8 cellular contexts compared by ENCODE assay signal in genomic region chrX:7146703-7147430, GRCh38. TPM values are rescaled to one million over a fixed set of nuclear protein-coding genes. Genes with fewer than 3 reads are reported as not detected.
DNase-seq lines count a peak whose midpoint lies in the region; ATAC-seq and TF ChIP-seq lines count a peak whose summit lies in the region.

No MANE protein-coding gene starts in this region.

- CTCF ChIA-PET in GM10248 (lab: Yijun Ruan, JAX) = interaction anchor here (2.0 kb wide), 1 partner anchor 17 kb away, joined by 5 read pairs; no protein-coding TSS in a partner anchor

- no peak overlapping the region for H3K27ac ChIP-seq in iPS-20b (ENCODE audit: low read length)

- H3K4me3 ChIP-seq in adipocyte (ENCODE audit: low read length) = peak overlapping the region; percentile 89
- H3K4me3 ChIP-seq in iPS-20b (ENCODE audit: low read length) = peak overlapping the region; percentile 95

- POLR2A ChIA-PET in GM10248 (lab: Yijun Ruan, JAX) = interaction anchor here (1.7 kb wide), 1 partner anchor 36 kb away, joined by 7 read pairs; no protein-coding TSS in a partner anchor

- H3K36me3 Mint-ChIP-seq in stimulated activated effector memory CD8-positive, alpha-beta T cell treated with anti-CD3 and anti-CD28 coated beads, Interleukin-12 subunit alpha, Interleukin-12 subunit beta, amount 100 ng/mL, for 72 hours = peaks cover 25% of the 10 kb centered on the region

- H3K9me3 ChIP-seq in adipocyte (ENCODE audit: control insufficient read depth, low read length) (no peaks in the 10 kb centered on the region), iPS-20b (ENCODE audit: insufficient read depth, low read depth, low read length) (no peaks in the 10 kb centered on the region)

- H3K9me3 Mint-ChIP-seq in stimulated activated effector memory CD8-positive, alpha-beta T cell treated with anti-CD3 and anti-CD28 coated beads, Interleukin-12 subunit alpha, Interleukin-12 subunit beta, amount 100 ng/mL, for 72 hours = no peaks in the 10 kb centered on the region

- peak overlapping the region; percentile 85 for H3K27ac Mint-ChIP-seq in stimulated activated effector memory CD8-positive, alpha-beta T cell treated with anti-CD3 and anti-CD28 coated beads, Interleukin-12 subunit alpha, Interleukin-12 subunit beta, amount 100 ng/mL, for 72 hours

- TF ChIP-seq CTCF in GM10248 (IDR thresholded peaks at IDR 0.05; ENCODE audit: control extremely low read depth, extremely low read depth, low read depth, missing control alignments) = no peak

- H3K4me1 Mint-ChIP-seq in stimulated activated effector memory CD8-positive, alpha-beta T cell treated with anti-CD3 and anti-CD28 coated beads, Interleukin-12 subunit alpha, Interleukin-12 subunit beta, amount 100 ng/mL, for 72 hours = peaks cover 7% of the 10 kb centered on the region

- H3K9ac ChIP-seq in adipocyte (ENCODE audit: low read length) = peak overlapping the region; percentile 95
- peak overlapping the region; percentile 64; the same call in 1 of the 2 replicates for H3K9ac ChIP-seq in iPS-20b (ENCODE audit: low read depth, low read length)

- H3K4me1 ChIP-seq in adipocyte (ENCODE audit: control insufficient read depth, insufficient read depth, low read length) = peaks cover 14% of the 10 kb centered on the region
- no peaks in the 10 kb centered on the region for H3K4me1 ChIP-seq in iPS-20b (ENCODE audit: insufficient read depth, low read length)

- DNase-seq in GM10248 (ENCODE audit: extremely low spot score) (peak; percentile 26), adipocyte (ENCODE audit: low read depth) (no peak), mesenteric fat pad (ENCODE audit: low spot score) (no peak), islet precursor cell (no peak)
- peak in 1 of 2 donors; percentile 1 for DNase-seq in stimulated activated effector memory CD8-positive, alpha-beta T cell treated with anti-CD3 and anti-CD28 coated beads, Interleukin-12 subunit alpha, Interleukin-12 subunit beta, amount 100 ng/mL, for 72 hours (ENCODE audit: low spot score in 2 of 2)

- peak overlapping the region; percentile 71 for H3K4me3 Mint-ChIP-seq in stimulated activated effector memory CD8-positive, alpha-beta T cell treated with anti-CD3 and anti-CD28 coated beads, Interleukin-12 subunit alpha, Interleukin-12 subunit beta, amount 100 ng/mL, for 72 hours

- ATAC-seq in GM21390 (IDR thresholded peaks at IDR 0.05; ENCODE audit: unreplicated experiment) (peak; percentile 20), HG03571 (IDR thresholded peaks at IDR 0.05; ENCODE audit: unreplicated experiment) (peak; percentile 11)
- ATAC-seq in stimulated activated effector memory CD8-positive, alpha-beta T cell treated with anti-CD3 and anti-CD28 coated beads, Interleukin-12 subunit alpha, Interleukin-12 subunit beta, amount 100 ng/mL, for 72 hours = peak; percentile 32

- H3K36me3 ChIP-seq in adipocyte (ENCODE audit: control insufficient read depth, insufficient read depth, low read length, severe bottlenecking) (no peaks in the 10 kb centered on the region), iPS-20b (ENCODE audit: insufficient read depth, low read depth, low read length) (no peaks in the 10 kb centered on the region)

- H3K27me3 ChIP-seq in adipocyte (replicated peaks; ENCODE audit: control insufficient read depth, insufficient read depth, low read length) (no peaks in the 10 kb centered on the region), iPS-20b (ENCODE audit: insufficient read depth, low read length) (no peaks in the 10 kb centered on the region)

RNA-seq across cellular contexts. Expression of gene STS, which starts 0.6 kb away (rescaled TPM):
- 30.8 TPM for total RNA-seq in mesenteric fat pad

RNA-seq across cellular contexts. Expression of gene PUDP, which starts 1.1 kb away (rescaled TPM):
- total RNA-seq in mesenteric fat pad = 15.5 TPM
